In genomic region chr2:84861539-84861938, GRCh38 we compare ENCODE assay signal across 27 cellular contexts. TPM values are rescaled to one million over a fixed set of nuclear protein-coding genes. Genes with fewer than 3 reads are reported as not detected.
A peak's percentile ranks its signal among the peaks of the same experiment; 100 is the strongest.
DNase-seq lines count a peak whose midpoint lies in the region; ATAC-seq and TF ChIP-seq lines count a peak whose summit lies in the region.
"Had no signal": no experiment of that assay in that cellular context is flagged by ENCODE, and none has a peak within 500 bp of the region (broad histone marks: within the 10 kb centered on the region; RNA-seq: fewer than 3 reads in every experiment).

No MANE protein-coding gene starts in this region.

- H3K27ac Mint-ChIP-seq in CD4-positive, CD25-positive, alpha-beta regulatory T cell = peak overlapping the region; percentile 82 to 93 (median 92)
- H3K27ac Mint-ChIP-seq in activated CD4-positive, alpha-beta memory T cell treated with anti-CD3 and anti-CD28 coated beads for 36 hours = peak overlapping the region; percentile 64
- H3K27ac Mint-ChIP-seq in H9 = peak overlapping the region in 1 of 3 experiments; percentile 27; a peak in 1 of 7 replicates
- H3K27ac Mint-ChIP-seq: mesothelial cell of epicardium had no signal

- H2BK5ac ChIP-seq in H9 (ENCODE audit: insufficient read length, low read length) = no peak overlapping the region

- H3K4ac ChIP-seq in H9 (ENCODE audit: low read depth, low read length) = no peak overlapping the region

- H3K23ac ChIP-seq in H9 (ENCODE audit: insufficient read length, low read depth, low read length) = no peak overlapping the region

- H4K5ac ChIP-seq in H9 (ENCODE audit: insufficient read length, low read depth, low read length) = no peak overlapping the region

- H3K4me3 Mint-ChIP-seq in CD4-positive, CD25-positive, alpha-beta regulatory T cell = peak overlapping the region in 3 of 4 donors; percentile 48 to 70 (median 55)
- H3K4me3 Mint-ChIP-seq in activated CD4-positive, alpha-beta memory T cell treated with anti-CD3 and anti-CD28 coated beads for 36 hours = no peak overlapping the region
- H3K4me3 Mint-ChIP-seq in H9 = no peak overlapping the region
- H3K4me3 Mint-ChIP-seq: mesothelial cell of epicardium, natural killer cell had no signal

- no peak for TF ChIP-seq CTCF in H9 (conservative IDR thresholded peaks at IDR 0.05)

- no peak overlapping the region for H3K18ac ChIP-seq in H9 (ENCODE audit: insufficient read length, low read depth, low read length)

- DNase-seq in activated CD4-positive, alpha-beta T cell treated with anti-CD3 and anti-CD28 coated beads for 48 hours = peak; percentile 2
- no peak for DNase-seq in activated CD4-positive, alpha-beta T cell treated with anti-CD3 and anti-CD28 coated beads, Interleukin-2, amount 50 U/mL, for 48 hours
- no peak for DNase-seq in CD4-positive, CD25-positive, alpha-beta regulatory T cell
- DNase-seq in activated CD4-positive, alpha-beta memory T cell treated with anti-CD3 and anti-CD28 coated beads for 36 hours = no peak
- no peak for DNase-seq in effector memory CD4-positive, alpha-beta T cell
- no peak for DNase-seq in glomerular visceral epithelial cell (ENCODE audit: extremely low spot score)
- no peak for DNase-seq in DMS53 (lab: John Stamatoyannopoulos, UW)
- no peak for DNase-seq in H9
- DNase-seq: activated CD4-positive, alpha-beta T cell treated with anti-CD3 and anti-CD28 coated beads for 1 hour; caudate nucleus; DMS153; dorsolateral prefrontal cortex; GOT3; KBM-7; left ventricle myocardium superior; MG63; natural killer cell; NCI-H2081; NCI-H226; NCI-H69; occipital lobe; Peyer's patch; psoas muscle; SIG-M5; stimulated activated naive CD4-positive, alpha-beta T cell treated with Interleukin-2 at 50 U/mL for 16 hours; tibial artery had no signal

- no peaks in the 10 kb centered on the region for H3K27me3 Mint-ChIP-seq in CD4-positive, CD25-positive, alpha-beta regulatory T cell
- H3K27me3 Mint-ChIP-seq in activated CD4-positive, alpha-beta memory T cell treated with anti-CD3 and anti-CD28 coated beads for 36 hours = no peaks in the 10 kb centered on the region
- H3K27me3 Mint-ChIP-seq in H9 (ENCODE audit: low read depth) = peaks cover 77% of the 10 kb centered on the region

- H4K20me1 ChIP-seq in H9 (ENCODE audit: control insufficient read depth, insufficient read depth, insufficient read length) = no peaks in the 10 kb centered on the region

- peak overlapping the region; percentile 7 for H3K27ac ChIP-seq in CD4-positive, CD25-positive, alpha-beta regulatory T cell (ENCODE audit: insufficient read depth, low read length, poor library complexity, severe bottlenecking)
- peak overlapping the region; percentile 51 for H3K27ac ChIP-seq in effector memory CD4-positive, alpha-beta T cell (ENCODE audit: insufficient read depth, low read length, poor library complexity, severe bottlenecking)
- H3K27ac ChIP-seq in H9 (ENCODE audit: insufficient read length, low read depth, low read length) = no peak overlapping the region
- H3K27ac ChIP-seq: dorsolateral prefrontal cortex, Peyer's patch, psoas muscle, tibial artery had no signal

- peaks cover 72% of the 10 kb centered on the region for H3K4me1 ChIP-seq in CD4-positive, CD25-positive, alpha-beta regulatory T cell (ENCODE audit: control insufficient read depth, insufficient read depth, low read length, poor library complexity, severe bottlenecking)
- H3K4me1 ChIP-seq in effector memory CD4-positive, alpha-beta T cell (ENCODE audit: control insufficient read depth, insufficient read depth, low read length, poor library complexity, severe bottlenecking) = peaks cover 83% of the 10 kb centered on the region
- H3K4me1 ChIP-seq in H9 (ENCODE audit: insufficient read depth, low read length) = no peaks in the 10 kb centered on the region; the same call in 1 of the 2 replicates
- H3K4me1 ChIP-seq: Peyer's patch, psoas muscle, tibial artery had no signal

- H3K56ac ChIP-seq in H9 (ENCODE audit: insufficient read length, low read depth, low read length) = no peak overlapping the region

- H2BK12ac ChIP-seq in H9 (ENCODE audit: insufficient read length, low read depth, low read length) = no peak overlapping the region

- H4K8ac ChIP-seq in H9 (replicated peaks; ENCODE audit: insufficient read length, low read depth, low read length) = no peak overlapping the region

- ATAC-seq in CD4-positive, CD25-positive, alpha-beta regulatory T cell (ENCODE audit: low read depth in 2 of 2) = no peak
- ATAC-seq: left ventricle myocardium superior, natural killer cell, psoas muscle had no signal

- no peaks in the 10 kb centered on the region for H3K79me1 ChIP-seq in H9 (ENCODE audit: insufficient read depth, low read depth, low read length, poor library complexity, severe bottlenecking)

- intact Hi-C loops in activated CD4-positive, alpha-beta memory T cell treated with anti-CD3 and anti-CD28 coated beads for 36 hours (cut with micrococcal nuclease) = no loop called here

- peaks cover 0 to 4% (median 0%) of the 10 kb centered on the region in 7 donors for H3K9me3 Mint-ChIP-seq in CD4-positive, CD25-positive, alpha-beta regulatory T cell
- H3K9me3 Mint-ChIP-seq in activated CD4-positive, alpha-beta memory T cell treated with anti-CD3 and anti-CD28 coated beads for 36 hours = no peaks in the 10 kb centered on the region
- H3K9me3 Mint-ChIP-seq in H9 = no peaks in the 10 kb centered on the region; a peak in 3 of 5 replicates
- H3K9me3 Mint-ChIP-seq: mesothelial cell of epicardium, natural killer cell had no signal

- no peaks in the 10 kb centered on the region for H3K27me3 ChIP-seq in CD4-positive, CD25-positive, alpha-beta regulatory T cell (ENCODE audit: control insufficient read depth, insufficient read depth, low read length)
- H3K27me3 ChIP-seq in effector memory CD4-positive, alpha-beta T cell (replicated peaks; ENCODE audit: control insufficient read depth, insufficient read depth, low read length, poor library complexity, severe bottlenecking) = no peaks in the 10 kb centered on the region
- H3K27me3 ChIP-seq in H9 (ENCODE audit: insufficient read depth, low read length) = peaks cover 1% of the 10 kb centered on the region; the same call in 1 of the 2 replicates
- H3K27me3 ChIP-seq: dorsolateral prefrontal cortex, MG63, Peyer's patch had no signal

- no peaks in the 10 kb centered on the region for H3K23me2 ChIP-seq in H9 (ENCODE audit: insufficient read length, low read depth, low read length, poor library complexity, severe bottlenecking)

- H2BK20ac ChIP-seq in H9 (ENCODE audit: low read depth, low read length, poor library complexity, severe bottlenecking) = no peak overlapping the region

- no peak overlapping the region for H3K9ac ChIP-seq in H9 (ENCODE audit: extremely low read depth, insufficient read length, low read length)

- POLR2A ChIA-PET in activated CD4-positive, alpha-beta memory T cell treated with anti-CD3 and anti-CD28 coated beads for 36 hours (lab: Charles Lee) = interaction anchor here (0.6 to 1.1 kb wide), 2 partner anchors 19 to 64 kb away, joined by 3 to 4 read pairs; no protein-coding TSS in a partner anchor

- peaks cover 24% of the 10 kb centered on the region for H3K36me3 Mint-ChIP-seq in CD4-positive, CD25-positive, alpha-beta regulatory T cell
- peaks cover 9% of the 10 kb centered on the region for H3K36me3 Mint-ChIP-seq in activated CD4-positive, alpha-beta memory T cell treated with anti-CD3 and anti-CD28 coated beads for 36 hours
- no peaks in the 10 kb centered on the region; a peak in 1 of 7 replicates for H3K36me3 Mint-ChIP-seq in H9 (ENCODE audit: insufficient read depth in 1 of 3, low read depth in 3 of 3)
- H3K36me3 Mint-ChIP-seq: mesothelial cell of epicardium, natural killer cell had no signal

- CTCF ChIA-PET in activated CD4-positive, alpha-beta memory T cell treated with anti-CD3 and anti-CD28 coated beads for 36 hours (lab: Charles Lee) = interaction anchor here (0.8 to 2.6 kb wide), 6 partner anchors 10 to 64 kb away, joined by 3 to 7 read pairs (median 4); no protein-coding TSS in a partner anchor

- no peak overlapping the region for H3K4me3 ChIP-seq in CD4-positive, CD25-positive, alpha-beta regulatory T cell (ENCODE audit: low read depth, low read length)
- no peak overlapping the region for H3K4me3 ChIP-seq in effector memory CD4-positive, alpha-beta T cell (ENCODE audit: insufficient read depth, low read depth, low read length, poor library complexity, severe bottlenecking)
- H3K4me3 ChIP-seq: dorsolateral prefrontal cortex, MG63, Peyer's patch, psoas muscle, tibial artery had no signal

- peaks cover 23 to 96% (median 65%) of the 10 kb centered on the region in 4 donors for H3K4me1 Mint-ChIP-seq in CD4-positive, CD25-positive, alpha-beta regulatory T cell
- H3K4me1 Mint-ChIP-seq in activated CD4-positive, alpha-beta memory T cell treated with anti-CD3 and anti-CD28 coated beads for 36 hours (ENCODE audit: low read depth) = peaks cover 90% of the 10 kb centered on the region
- H3K4me1 Mint-ChIP-seq in H9 = peaks cover 18% of the 10 kb centered on the region in 2 experiments
- H3K4me1 Mint-ChIP-seq: mesothelial cell of epicardium had no signal

- no CpG with 5 or more reads among the region's 6 CpGs for WGBS in H9 (ENCODE audit: extremely low coverage, insufficient read length, low lambda C conversion rate)

- H3K4me2 ChIP-seq in H9 (ENCODE audit: insufficient read depth, insufficient read length, low read length) = no peak overlapping the region

- no peaks in the 10 kb centered on the region for H3K36me3 ChIP-seq in CD4-positive, CD25-positive, alpha-beta regulatory T cell (ENCODE audit: control insufficient read depth, insufficient read depth, low read length)
- no peaks in the 10 kb centered on the region for H3K36me3 ChIP-seq in effector memory CD4-positive, alpha-beta T cell (ENCODE audit: control insufficient read depth, insufficient read depth, low read length)
- H3K36me3 ChIP-seq: MG63, Peyer's patch, tibial artery had no signal

- H2BK15ac ChIP-seq in H9 (ENCODE audit: low read depth, low read length) = no peak overlapping the region

- no peak overlapping the region for H2BK120ac ChIP-seq in H9 (ENCODE audit: low read depth, low read length, poor library complexity, severe bottlenecking)

- no peaks in the 10 kb centered on the region for H3K9me3 ChIP-seq in CD4-positive, CD25-positive, alpha-beta regulatory T cell (ENCODE audit: control insufficient read depth in 2 of 2, low read length in 2 of 2)
- H3K9me3 ChIP-seq in effector memory CD4-positive, alpha-beta T cell (ENCODE audit: control insufficient read depth, low read length) = no peaks in the 10 kb centered on the region
- H3K9me3 ChIP-seq in H9 (ENCODE audit: control insufficient read depth, low read depth, low read length) = no peaks in the 10 kb centered on the region
- H3K9me3 ChIP-seq: MG63, Peyer's patch, psoas muscle, tibial artery had no signal

- H4K91ac ChIP-seq in H9 (ENCODE audit: insufficient read length, low read depth, low read length) = no peak overlapping the region

- H3K79me2 ChIP-seq in H9 (ENCODE audit: insufficient read depth, low read length) = no peaks in the 10 kb centered on the region

- H2AK5ac ChIP-seq in H9 (ENCODE audit: insufficient read length, low read length) = no peak overlapping the region

- H3K14ac ChIP-seq in H9 (ENCODE audit: insufficient read depth, low read length) = no peak overlapping the region

- no peak overlapping the region for H3T11ph ChIP-seq in H9 (ENCODE audit: low read length)

- no peak overlapping the region for H2AFZ ChIP-seq in H9 (ENCODE audit: low read length)

RNA-seq across cellular contexts. Expression of gene TRABD2A, which starts 19.3 kb away (rescaled TPM):
- 48.8 TPM for total RNA-seq in CD4-positive, CD25-positive, alpha-beta regulatory T cell
- 10 to 100 TPM; 32.9 to 41.2 (median 38.7) TPM for polyA plus RNA-seq in CD4-positive, CD25-positive, alpha-beta regulatory T cell
- total RNA-seq in activated CD4-positive, alpha-beta memory T cell treated with anti-CD3 and anti-CD28 coated beads for 36 hours = 10 to 100 TPM; 29.6 to 30.1 TPM
- 1.4 and 1.7 TPM in 2 replicates for total RNA-seq in H9 (2021)

RNA-seq across cellular contexts. Expression of gene TMSB10, which starts 43.9 kb away (rescaled TPM):
- 2,468 TPM for total RNA-seq in CD4-positive, CD25-positive, alpha-beta regulatory T cell
- over 10,000 TPM in 1 of 4 donors, 1,000 to 10,000 TPM in 3; 7,086 to 10,693 (median 8,015) TPM for polyA plus RNA-seq in CD4-positive, CD25-positive, alpha-beta regulatory T cell
- total RNA-seq in activated CD4-positive, alpha-beta memory T cell treated with anti-CD3 and anti-CD28 coated beads for 36 hours = 1,000 to 10,000 TPM; 2,535 to 2,567 TPM
- total RNA-seq in H9 (2021) = 755 and 770 TPM in 2 replicates

Comparison
In these comparisons a context has a peak if more than half of its experiments do, and no peak if none do; other contexts are left out.
1. H3K4me3 Mint-ChIP-seq: peak in CD4-positive, CD25-positive, alpha-beta regulatory T cell (3 of 4); none in activated CD4-positive, alpha-beta memory T cell treated with anti-CD3 and anti-CD28 coated beads for 36 hours (single experiment) and H9 (0 of 2).
2. RNA of gene TRABD2A, which starts 19.3 kb away (total RNA-seq): 48.8 TPM in CD4-positive, CD25-positive, alpha-beta regulatory T cell (single experiment) and 29.6 to 30.1 TPM in activated CD4-positive, alpha-beta memory T cell treated with anti-CD3 and anti-CD28 coated beads for 36 hours; 1.4 to 1.7 TPM in H9; every median in the first group is over 10 times any median in the second.